Comparison of ENCODE assay signal across 9 cellular contexts in genomic region chr17:41695954-41696720, GRCh38. TPM values are rescaled to one million over a fixed set of nuclear protein-coding genes. Genes with fewer than 3 reads are reported as not detected.
DNase-seq lines count a peak whose midpoint lies in the region; ATAC-seq and TF ChIP-seq lines count a peak whose summit lies in the region.
"Had no signal": no experiment of that assay in that cellular context is flagged by ENCODE, and none has a peak within 500 bp of the region (broad histone marks: within the 10 kb centered on the region; RNA-seq: fewer than 3 reads in every experiment).

No MANE protein-coding gene starts in this region.

- H4K8ac ChIP-seq in mesendoderm (ENCODE audit: low read depth, low read length), result no peak overlapping the region

- POLR2A ChIA-PET in AG04450 (lab: Yijun Ruan, JAX), result no interaction called here

- no peaks in the 10 kb centered on the region for H3K9me2 ChIP-seq in GM23338 (ENCODE audit: insufficient read depth)

- peaks cover 10% of the 10 kb centered on the region; the same call in 1 of the 2 replicates for H4K20me1 ChIP-seq in GM23338 (replicated peaks; ENCODE audit: insufficient read depth)

- no peak overlapping the region for H2AK5ac ChIP-seq in mesendoderm (ENCODE audit: low read length)

- no peak overlapping the region for H2BK15ac ChIP-seq in mesendoderm (replicated peaks; ENCODE audit: low read depth)

- no peak overlapping the region for H4K5ac ChIP-seq in mesendoderm (ENCODE audit: low read length)

- TF ChIP-seq CTCF in AG04450 (IDR thresholded peaks at IDR 0.05; ENCODE audit: low read depth, low read length) (peak; percentile 84), GM23338 (conservative IDR thresholded peaks at IDR 0.05; ENCODE audit: low read depth in 2 of 2) (peak; percentile 78 to 96), coronary artery (IDR thresholded peaks at IDR 0.05) (peak; percentile 72)

- no peak overlapping the region for H3K23ac ChIP-seq in mesendoderm (ENCODE audit: low read length)

- H3K4me1 Mint-ChIP-seq in GM23338, result peaks cover 13% of the 10 kb centered on the region

- H3K27me3 ChIP-seq in AG04450 (ENCODE audit: control insufficient read depth, insufficient read depth, low read length) (no peaks in the 10 kb centered on the region), GM23338 (ENCODE audit: insufficient read depth) (no peaks in the 10 kb centered on the region), mesendoderm (ENCODE audit: insufficient read depth, low read length, poor library complexity) (no peaks in the 10 kb centered on the region)

- H2AFZ ChIP-seq in GM23338, result no peak overlapping the region

- no peak overlapping the region for H3K4me3 ChIP-seq in AG04450 (ENCODE audit: low read depth, low read length)
- H3K4me3 ChIP-seq in GM23338, result no peak overlapping the region
- no peak overlapping the region for H3K4me3 ChIP-seq in coronary artery
- H3K4me3 ChIP-seq in mesendoderm (ENCODE audit: low read length), result no peak overlapping the region
- H3K4me3 ChIP-seq: skin epidermis had no signal

- no peak overlapping the region for H3K9ac ChIP-seq in mesendoderm (ENCODE audit: low read length)

- H3K36me3 Mint-ChIP-seq in GM23338 (ENCODE audit: low read depth), result peaks cover 32% of the 10 kb centered on the region

- no peaks in the 10 kb centered on the region for H3K9me3 ChIP-seq in AG04450 (ENCODE audit: control insufficient read depth, insufficient read depth, low read length)

- H3K4me3 Mint-ChIP-seq in GM23338, result no peak overlapping the region; the same call in 2 of the 3 replicates

- DNase-seq in AG04450 (ENCODE audit: low read depth, low spot score) (no peak), GM23338 (ENCODE audit: low spot score) (peak; percentile 86), NCI-H526 (lab: John Stamatoyannopoulos, UW) (peak; percentile 74 to 81), coronary artery (ENCODE audit: low spot score) (no peak), mesendoderm (peak; percentile 73)
- DNase-seq in activated CD4-positive, alpha-beta T cell treated with anti-CD3 and anti-CD28 coated beads for 48 hours, result peak; percentile 81
- peak; percentile 84 for DNase-seq in stimulated activated CD8-positive, alpha-beta memory T cell treated with anti-CD3 and anti-CD28 coated beads, Interleukin-4, amount 100 ng/mL, for 48 hours

- H3K36me3 ChIP-seq in GM23338 (ENCODE audit: insufficient read depth) (peaks cover 26% of the 10 kb centered on the region), mesendoderm (ENCODE audit: control insufficient read depth, insufficient read depth, low read length) (peaks cover 16% of the 10 kb centered on the region)

- no peak overlapping the region for H3K4ac ChIP-seq in mesendoderm (ENCODE audit: low read depth, low read length)

- no peak overlapping the region for H2BK5ac ChIP-seq in mesendoderm (ENCODE audit: low read length)

- no peaks in the 10 kb centered on the region for H3K79me2 ChIP-seq in GM23338 (replicated peaks; ENCODE audit: insufficient read depth)
- H3K79me2 ChIP-seq in mesendoderm (ENCODE audit: control insufficient read depth, insufficient read depth, low read length), result no peaks in the 10 kb centered on the region

- H3K27ac ChIP-seq in AG04450 (ENCODE audit: low read depth, low read length) (no peak overlapping the region), GM23338 (ENCODE audit: low read depth) (no peak overlapping the region), coronary artery (peak overlapping the region in 1 of 2 donors; percentile 17), mesendoderm (ENCODE audit: low read depth, low read length) (no peak overlapping the region)

- H3K9me3 Mint-ChIP-seq in GM23338, result no peaks in the 10 kb centered on the region; the same call in 2 of the 3 replicates

- WGBS in mesendoderm (ENCODE audit: extremely low coverage, insufficient coverage, low lambda C conversion rate), result no CpG with 5 or more reads among the region's 10 CpGs

- no peak overlapping the region for H2BK120ac ChIP-seq in mesendoderm (ENCODE audit: low read depth, low read length)

- peaks cover 6% of the 10 kb centered on the region for H3K27me3 Mint-ChIP-seq in GM23338 (ENCODE audit: insufficient read depth, low read depth, poor library complexity)

- H3F3A ChIP-seq in GM23338 (replicated peaks; ENCODE audit: low read depth), result peaks cover 41% of the 10 kb centered on the region

- CTCF ChIA-PET in AG04450 (lab: Charles Lee), result interaction anchor here (0.5 to 1.7 kb wide), 29 partner anchors 9 to 1531 kb away, joined by 3 to 17 read pairs (median 5); partner anchors contain the start of gene JUP

- H3K27ac Mint-ChIP-seq in GM23338, result peak overlapping the region; percentile 8; the same call in 1 of the 2 replicates

- H3K4me2 ChIP-seq in GM23338 (no peak overlapping the region), mesendoderm (ENCODE audit: low read length) (no peak overlapping the region)

- H3K56ac ChIP-seq in mesendoderm (ENCODE audit: low read length), result no peak overlapping the region

- ATAC-seq in GM23338 (peak; percentile 15), GM21528 (IDR thresholded peaks at IDR 0.05; ENCODE audit: low FRiP score, unreplicated experiment) (no peak)

- peaks cover under 1% of the 10 kb centered on the region for H3K79me1 ChIP-seq in mesendoderm (ENCODE audit: low read length)

- H3K4me1 ChIP-seq in GM23338 (ENCODE audit: insufficient read depth) (no peaks in the 10 kb centered on the region), mesendoderm (ENCODE audit: control insufficient read depth, low read depth, low read length) (no peaks in the 10 kb centered on the region)

- no peak overlapping the region for H3K18ac ChIP-seq in mesendoderm (ENCODE audit: low read length)

RNA-seq across cellular contexts. Expression of gene EIF1, which starts 7.5 kb away (rescaled TPM):
- polyA plus RNA-seq in AG04450 (2011; rRNA removed) (529 and 549 TPM in 2 replicates), GM23338 (2016; fragmentation: Nextera tagmentation; extraction: Ambion mirVana) (525 and 603 TPM in 2 replicates)
- polyA minus RNA-seq in AG04450 (2011; rRNA and poly(A)+ RNA removed), result 151 and 190 TPM in 2 replicates
- 270 and 272 TPM in 2 replicates for total RNA-seq in GM23338 (2014; rRNA removed; shearing (Covaris generic))
- 472 TPM for polyA plus RNA-seq in mesendoderm (2013, experiment 1 of 2)
- 473 TPM for polyA plus RNA-seq in mesendoderm (2013, experiment 2 of 2)

RNA-seq across cellular contexts. Expression of gene GAST, which starts 16.0 kb away (rescaled TPM):
- not detected in 2 replicates for polyA plus RNA-seq in AG04450 (2011; rRNA removed)
- not detected in 2 replicates for polyA minus RNA-seq in AG04450 (2011; rRNA and poly(A)+ RNA removed)
- total RNA-seq in GM23338 (2014; rRNA removed; shearing (Covaris generic)), result not detected in 2 replicates
- polyA plus RNA-seq in GM23338 (2016; fragmentation: Nextera tagmentation; extraction: Ambion mirVana), result not detected in 2 replicates
- polyA plus RNA-seq in mesendoderm (2013, experiment 1 of 2), result not detected
- polyA plus RNA-seq in mesendoderm (2013, experiment 2 of 2), result not detected

RNA-seq across cellular contexts. Expression of gene HAP1, which starts 38.3 kb away (rescaled TPM):
- polyA plus RNA-seq in AG04450 (2011; rRNA removed) (0.04 and 0.07 TPM in 2 replicates), GM23338 (2016; fragmentation: Nextera tagmentation; extraction: Ambion mirVana) (1.4 and 1.6 TPM in 2 replicates)
- 0.04 TPM in 1 of 2 replicates, not detected in the other for polyA minus RNA-seq in AG04450 (2011; rRNA and poly(A)+ RNA removed)
- 2.2 and 3.5 TPM in 2 replicates for total RNA-seq in GM23338 (2014; rRNA removed; shearing (Covaris generic))
- 0.67 TPM for polyA plus RNA-seq in mesendoderm (2013, experiment 1 of 2)
- 0.57 TPM for polyA plus RNA-seq in mesendoderm (2013, experiment 2 of 2)

Comparison
In these comparisons a context has a peak if more than half of its experiments do, and no peak if none do; other contexts are left out.
1. DNase-seq: peak in GM23338 (single experiment), NCI-H526 (2 of 2), activated CD4-positive, alpha-beta T cell treated with anti-CD3 and anti-CD28 coated beads for 48 hours (single experiment), mesendoderm (single experiment) and stimulated activated CD8-positive, alpha-beta memory T cell treated with anti-CD3 and anti-CD28 coated beads, Interleukin-4, amount 100 ng/mL, for 48 hours (single experiment); none in AG04450 (single experiment) and coronary artery (single experiment).
2. Peak in every context shown above with its lines, with median percentiles within 50 percentile points of each other: CTCF ChIP-seq.